ENCODE assay signal across 1 cellular context in genomic region chr7:15011289-15011688, GRCh38.
TF ChIP-seq lines count a peak whose summit lies in the region.

No MANE protein-coding gene starts in this region.

TF ChIP-seq in H1, 55 proteins besides CTCF, POLR2A, EP300 and RAD21:
- TF ChIP-seq BACH1 (IDR thresholded peaks at IDR 0.05; ENCODE audit: low read length) (peak; percentile 68; the same call in 1 of the 2 replicates), NANOG (IDR thresholded peaks at IDR 0.05; ENCODE audit: insufficient read depth, low read depth, low read length, poor library complexity, severe bottlenecking) (no peak), MAFK (IDR thresholded peaks at IDR 0.05; ENCODE audit: low read depth, low read length) (peak; percentile 40; the same call in 1 of the 2 replicates), TEAD4 (IDR thresholded peaks at IDR 0.05; ENCODE audit: low read depth, low read length) (peak; percentile 79)
TF ChIP-seq in H1: peak in this region for 3.
